21 cellular contexts compared by ENCODE assay signal in the genomic region with DNA sequence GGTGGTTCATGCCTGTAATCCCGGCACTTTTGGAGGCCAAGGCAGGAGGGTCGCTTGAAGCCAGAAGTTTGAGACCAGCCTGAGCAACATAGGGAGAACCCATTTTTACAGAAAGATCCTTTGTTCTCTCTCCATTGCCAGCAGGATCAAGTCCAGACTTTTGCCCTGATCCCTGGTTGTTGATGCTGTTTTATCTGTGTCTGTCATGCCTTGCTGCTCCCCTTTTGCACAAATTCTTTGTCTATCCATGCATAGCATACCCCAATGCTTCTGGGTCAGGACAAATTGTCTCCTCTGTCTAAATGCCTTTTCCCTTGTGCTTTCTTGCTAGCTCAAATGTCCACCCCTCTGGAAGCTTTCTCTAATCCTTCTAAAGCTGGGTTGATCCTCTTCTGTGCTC. TPM values are rescaled to one million over a fixed set of nuclear protein-coding genes. Genes with fewer than 3 reads are reported as not detected.
DNase-seq lines count a peak whose midpoint lies in the region; ATAC-seq, FAIRE-seq and TF ChIP-seq lines count a peak whose summit lies in the region.
"Had no signal": no experiment of that assay in that cellular context is flagged by ENCODE, and none has a peak within 500 bp of the region (broad histone marks: within the 10 kb centered on the region; RNA-seq: fewer than 3 reads in every experiment).

No MANE protein-coding gene starts in this region.

- H3K4me1 ChIP-seq in CD4-positive, CD25-positive, alpha-beta regulatory T cell (ENCODE audit: control insufficient read depth, insufficient read depth, low read length, poor library complexity, severe bottlenecking): no peaks in the 10 kb centered on the region
- H3K4me1 ChIP-seq in astrocyte (ENCODE audit: insufficient read depth, low read length) (peaks cover 4% of the 10 kb centered on the region), mesenchymal stem cell (ENCODE audit: control insufficient read depth, insufficient read depth, low read depth, low read length) (peaks cover 3% of the 10 kb centered on the region), SJCRH30 (no peaks in the 10 kb centered on the region)
- H3K4me1 ChIP-seq: HAP-1 had no signal

- H2AK5ac ChIP-seq in mesenchymal stem cell (ENCODE audit: low read length, severe bottlenecking): no peak overlapping the region

- H3K27ac Mint-ChIP-seq in CD4-positive, CD25-positive, alpha-beta regulatory T cell: peak overlapping the region in 2 of 3 donors; percentile 3 to 63
- no peak overlapping the region for H3K27ac Mint-ChIP-seq in astrocyte (ENCODE audit: unreplicated experiment)
- H3K27ac Mint-ChIP-seq in stimulated activated memory B cell treated with anti-CD40 and anti-IgM and Interleukin-4, amounts not matched to agents 10 μg/mL and 1 μg/mL and 100 μg/mL, for 72 hours: peak overlapping the region; percentile 13

- H3K18ac ChIP-seq in mesenchymal stem cell (ENCODE audit: low read depth in 1 of 2, low read length in 2 of 2): no peak overlapping the region

- H3K27me3 ChIP-seq in CD4-positive, CD25-positive, alpha-beta regulatory T cell (ENCODE audit: control insufficient read depth, insufficient read depth, low read length): no peaks in the 10 kb centered on the region
- H3K27me3 ChIP-seq in astrocyte (ENCODE audit: insufficient read depth, low read length) (no peaks in the 10 kb centered on the region), mesenchymal stem cell (ENCODE audit: control insufficient read depth in 1 of 2, insufficient read depth in 1 of 2, low read length in 2 of 2) (no peaks in the 10 kb centered on the region), SJCRH30 (no peaks in the 10 kb centered on the region)

- 100% methylated on average over 2 of the region's 2 CpGs for WGBS in mesenchymal stem cell

- TF ChIP-seq CTCF in astrocyte (IDR thresholded peaks at IDR 0.05; ENCODE audit: insufficient read depth, low read depth, low read length): no peak

- H3K27ac ChIP-seq in CD4-positive, CD25-positive, alpha-beta regulatory T cell (ENCODE audit: insufficient read depth, low read length, poor library complexity, severe bottlenecking): no peak overlapping the region
- H3K27ac ChIP-seq in astrocyte (ENCODE audit: low read depth, low read length) (no peak overlapping the region), mesenchymal stem cell (ENCODE audit: low read length, poor library complexity, severe bottlenecking) (peak overlapping the region; percentile 20), SJCRH30 (no peak overlapping the region)
- H3K27ac ChIP-seq: KMS-11, PC-9 had no signal

- no peak overlapping the region for H2BK12ac ChIP-seq in mesenchymal stem cell (ENCODE audit: low read length in 2 of 2)

- no peak overlapping the region for H3K23ac ChIP-seq in mesenchymal stem cell (ENCODE audit: low read length in 2 of 2)

- no peak overlapping the region for H2BK15ac ChIP-seq in mesenchymal stem cell (ENCODE audit: low read depth, poor library complexity, severe bottlenecking)

- H4K91ac ChIP-seq in mesenchymal stem cell (ENCODE audit: low read length): no peak overlapping the region

- H3K36me3 ChIP-seq in CD4-positive, CD25-positive, alpha-beta regulatory T cell (ENCODE audit: control insufficient read depth, insufficient read depth, low read length): peaks cover 24% of the 10 kb centered on the region
- H3K36me3 ChIP-seq in astrocyte (ENCODE audit: insufficient read depth, low read length) (peaks cover 6% of the 10 kb centered on the region), mesenchymal stem cell (ENCODE audit: control insufficient read depth in 1 of 2, insufficient read depth in 2 of 2, low read depth in 1 of 2, low read length in 2 of 2) (peaks cover 10 to 26% of the 10 kb centered on the region in 2 experiments), SJCRH30 (peaks cover 7% of the 10 kb centered on the region; the same call in 1 of the 2 replicates)

- H3K79me2 ChIP-seq in astrocyte (ENCODE audit: insufficient read depth, low read length): no peaks in the 10 kb centered on the region

- H2BK120ac ChIP-seq in mesenchymal stem cell (ENCODE audit: low read depth, low read length): no peak overlapping the region

- H3K27me3 Mint-ChIP-seq in CD4-positive, CD25-positive, alpha-beta regulatory T cell: no peaks in the 10 kb centered on the region
- no peaks in the 10 kb centered on the region for H3K27me3 Mint-ChIP-seq in astrocyte (ENCODE audit: low read depth, unreplicated experiment)
- H3K27me3 Mint-ChIP-seq in stimulated activated memory B cell treated with anti-CD40 and anti-IgM and Interleukin-4, amounts not matched to agents 10 μg/mL and 1 μg/mL and 100 μg/mL, for 72 hours: no peaks in the 10 kb centered on the region

- H3K79me1 ChIP-seq in mesenchymal stem cell (replicated peaks; ENCODE audit: low read length, poor library complexity, severe bottlenecking): no peaks in the 10 kb centered on the region

- peaks cover 0 to 4% (median 2%) of the 10 kb centered on the region in 4 donors for H3K4me1 Mint-ChIP-seq in CD4-positive, CD25-positive, alpha-beta regulatory T cell
- peaks cover 5% of the 10 kb centered on the region for H3K4me1 Mint-ChIP-seq in astrocyte (ENCODE audit: low read depth, unreplicated experiment)
- peaks cover 26% of the 10 kb centered on the region for H3K4me1 Mint-ChIP-seq in stimulated activated memory B cell treated with anti-CD40 and anti-IgM and Interleukin-4, amounts not matched to agents 10 μg/mL and 1 μg/mL and 100 μg/mL, for 72 hours

- no peak overlapping the region for H4K8ac ChIP-seq in mesenchymal stem cell (ENCODE audit: low read length)

- FAIRE-seq in astrocyte (lab: Jason Lieb, UNC): no peak
- FAIRE-seq: A204.1, GM12878, GM19239 had no signal

- H3K4me3 Mint-ChIP-seq in CD4-positive, CD25-positive, alpha-beta regulatory T cell: no peak overlapping the region
- peak overlapping the region; percentile 7 for H3K4me3 Mint-ChIP-seq in astrocyte (ENCODE audit: unreplicated experiment)
- H3K4me3 Mint-ChIP-seq in stimulated activated memory B cell treated with anti-CD40 and anti-IgM and Interleukin-4, amounts not matched to agents 10 μg/mL and 1 μg/mL and 100 μg/mL, for 72 hours: no peak overlapping the region

- H3K4ac ChIP-seq in mesenchymal stem cell (ENCODE audit: low read depth in 1 of 2, low read length in 2 of 2): no peak overlapping the region

- no peak overlapping the region for H2BK5ac ChIP-seq in mesenchymal stem cell (ENCODE audit: low read depth, low read length, poor library complexity, severe bottlenecking)

- H2AFZ ChIP-seq in astrocyte (ENCODE audit: low read depth, low read length) (no peak overlapping the region), mesenchymal stem cell (ENCODE audit: low read depth, low read length) (no peak overlapping the region)
- H2AFZ ChIP-seq: GM23248, PC-9 had no signal

- H3K9me3 ChIP-seq in CD4-positive, CD25-positive, alpha-beta regulatory T cell (ENCODE audit: control insufficient read depth in 2 of 2, low read length in 2 of 2): no peaks in the 10 kb centered on the region
- no peaks in the 10 kb centered on the region for H3K9me3 ChIP-seq in astrocyte (ENCODE audit: insufficient read depth, low read depth, low read length)
- no peaks in the 10 kb centered on the region for H3K9me3 ChIP-seq in mesenchymal stem cell (ENCODE audit: control insufficient read depth, low read length)
- no peaks in the 10 kb centered on the region for H3K9me3 ChIP-seq in SJCRH30 (replicated peaks)
- H3K9me3 ChIP-seq: HAP-1 had no signal

- H4K20me1 ChIP-seq in astrocyte (ENCODE audit: insufficient read depth, low read length): no peaks in the 10 kb centered on the region

- H3K14ac ChIP-seq in mesenchymal stem cell (ENCODE audit: low read length in 2 of 2): no peak overlapping the region

- no peak overlapping the region for H3K4me3 ChIP-seq in CD4-positive, CD25-positive, alpha-beta regulatory T cell (ENCODE audit: low read depth, low read length)
- H3K4me3 ChIP-seq in astrocyte (ENCODE audit: insufficient read depth, low read depth, low read length) (no peak overlapping the region), mesenchymal stem cell (ENCODE audit: insufficient read depth in 1 of 2, low read depth in 1 of 2, low read length in 2 of 2) (no peak overlapping the region), SJCRH30 (no peak overlapping the region)
- H3K4me3 ChIP-seq: GM12878, GM23248, HAP-1, PC-9 had no signal

- no peak for DNase-seq in CD4-positive, CD25-positive, alpha-beta regulatory T cell
- DNase-seq in astrocyte (ENCODE audit: low read depth): no peak
- DNase-seq in mesenchymal stem cell: no peak
- DNase-seq in GF-D8 (lab: John Stamatoyannopoulos, UW): no peak
- no peak for DNase-seq in SJCRH30
- DNase-seq: C1 segment of cervical spinal cord, GDM1, NCI-H1417 treated with DMSO at 0.1 percent for 48 hours, NCI-H187 treated with DMSO at 0.1 percent for 48 hours, NCI-H2227 treated with DMSO at 0.1 percent for 48 hours, NCI-H524, PC-9 had no signal

- no peak overlapping the region for H3K9ac ChIP-seq in astrocyte (ENCODE audit: low read length)
- H3K9ac ChIP-seq in mesenchymal stem cell (ENCODE audit: low read length): no peak overlapping the region
- H3K9ac ChIP-seq: GM23248, KMS-11 had no signal

- peaks cover 29% of the 10 kb centered on the region for H3K36me3 Mint-ChIP-seq in CD4-positive, CD25-positive, alpha-beta regulatory T cell
- H3K36me3 Mint-ChIP-seq in astrocyte (ENCODE audit: low read depth, unreplicated experiment): peaks cover 9% of the 10 kb centered on the region
- H3K36me3 Mint-ChIP-seq in stimulated activated memory B cell treated with anti-CD40 and anti-IgM and Interleukin-4, amounts not matched to agents 10 μg/mL and 1 μg/mL and 100 μg/mL, for 72 hours: peaks cover 37% of the 10 kb centered on the region

- H3K4me2 ChIP-seq in astrocyte (ENCODE audit: low read length): no peak overlapping the region
- no peak overlapping the region for H3K4me2 ChIP-seq in mesenchymal stem cell (ENCODE audit: low read length, poor library complexity, severe bottlenecking)
- H3K4me2 ChIP-seq: KMS-11, PC-9 had no signal

- no peaks in the 10 kb centered on the region for H3K9me3 Mint-ChIP-seq in CD4-positive, CD25-positive, alpha-beta regulatory T cell
- H3K9me3 Mint-ChIP-seq in astrocyte (ENCODE audit: unreplicated experiment): no peaks in the 10 kb centered on the region
- H3K9me3 Mint-ChIP-seq in stimulated activated memory B cell treated with anti-CD40 and anti-IgM and Interleukin-4, amounts not matched to agents 10 μg/mL and 1 μg/mL and 100 μg/mL, for 72 hours: peaks cover 3% of the 10 kb centered on the region

- ATAC-seq in CD4-positive, CD25-positive, alpha-beta regulatory T cell (ENCODE audit: low read depth in 2 of 2): no peak
- no peak for ATAC-seq in stimulated activated memory B cell treated with anti-CD40 and anti-IgM and Interleukin-4, amounts not matched to agents 10 μg/mL and 1 μg/mL and 100 μg/mL, for 72 hours
- ATAC-seq in HG02642 (IDR thresholded peaks at IDR 0.05; ENCODE audit: poor library complexity, unreplicated experiment) (no peak), HG02938 (IDR thresholded peaks at IDR 0.05; ENCODE audit: unreplicated experiment) (no peak)
- ATAC-seq: GM12878 had no signal

RNA-seq across cellular contexts. Expression of gene FAAH, which starts 25.3 kb away (rescaled TPM):
- 7.3 TPM for total RNA-seq in CD4-positive, CD25-positive, alpha-beta regulatory T cell
- polyA plus RNA-seq in CD4-positive, CD25-positive, alpha-beta regulatory T cell: 1 to 10 TPM in 3 of 4 donors, under 1 TPM in 1; 0.86 to 2.2 (median 1.6) TPM
- 1.2 and 1.9 TPM in 2 replicates for total RNA-seq in astrocyte
- polyA plus RNA-seq in mesenchymal stem cell (2013, experiment 1 of 2): 0.48 TPM
- polyA plus RNA-seq in mesenchymal stem cell (2013, experiment 2 of 2): 0.58 TPM
- 0.34 TPM in 1 of 2 replicates, not detected in the other for total RNA-seq in SJCRH30 (2014; rRNA removed; shearing (Covaris generic))

RNA-seq across cellular contexts. Expression of gene NSUN4, which starts 28.2 kb away (rescaled TPM):
- total RNA-seq in CD4-positive, CD25-positive, alpha-beta regulatory T cell: 33.4 TPM
- polyA plus RNA-seq in CD4-positive, CD25-positive, alpha-beta regulatory T cell: 10 to 100 TPM; 10.8 to 19.6 (median 15.7) TPM
- 15.5 and 16.9 TPM in 2 replicates for total RNA-seq in astrocyte
- 12.0 TPM for polyA plus RNA-seq in mesenchymal stem cell (2013, experiment 1 of 2)
- polyA plus RNA-seq in mesenchymal stem cell (2013, experiment 2 of 2): 13.8 TPM
- total RNA-seq in SJCRH30 (2014; rRNA removed; shearing (Covaris generic)): 23.7 TPM in 2 replicates
